In genomic region chr2:235343869-235344268, GRCh38 we compare ENCODE assay signal across 21 cellular contexts.
DNase-seq lines count a peak whose midpoint lies in the region; ATAC-seq and TF ChIP-seq lines count a peak whose summit lies in the region.
"Had no signal": no experiment of that assay in that cellular context is flagged by ENCODE, and none has a peak within 500 bp of the region (broad histone marks: within the 10 kb centered on the region; RNA-seq: fewer than 3 reads in every experiment).

No MANE protein-coding gene starts in this region.

- H3K9me3 ChIP-seq in BLaER1 = 0 out of 2 replicates have a peak, but pooled peaks cover under 1% of the 10 kb centered on the region
- no peaks in the 10 kb centered on the region for H3K9me3 ChIP-seq in adrenal gland (replicated peaks in 1 of 3)
- H3K9me3 ChIP-seq: Caco-2, mucosa of descending colon, uterus had no signal

- H3K36me3 ChIP-seq in BLaER1 (no peaks in the 10 kb centered on the region), adrenal gland (replicated peaks in 1 of 2) (no peaks in the 10 kb centered on the region)
- H3K36me3 ChIP-seq: uterus had no signal

- H3K4me1 ChIP-seq in BLaER1 (peaks cover 17% of the 10 kb centered on the region), adrenal gland (replicated peaks in 1 of 2) (peaks cover 0 to 6% of the 10 kb centered on the region in 2 donors)
- H3K4me1 ChIP-seq: Caco-2, uterus had no signal

- intact Hi-C loops in adrenal gland (cut with DNase I) = no loop called here

- no peaks in the 10 kb centered on the region for H4K20me1 ChIP-seq in BLaER1

- DNase-seq in adrenal gland (peak; percentile 21 to 74 (median 59)), fibroblast of villous mesenchyme (ENCODE audit: low read depth) (peak; percentile 61), renal cortical epithelial cell (ENCODE audit: low read depth) (peak; percentile 83), NCI-H128 (lab: John Stamatoyannopoulos, UW; ENCODE audit: unreplicated experiment) (no peak), NK-92 (lab: John Stamatoyannopoulos, UW; ENCODE audit: unreplicated experiment) (no peak)
- DNase-seq: activated effector memory CD4-positive, alpha-beta T cell treated with Interleukin-2 at 50 U/mL for 16 hours; Caco-2; erythroblast; GDM1; HCEC 1CT; MM.1S; mucosa of descending colon; NCI-H1930; NCI-H510A treated with DMSO at 0.1 percent for 48 hours; SIG-M5; stimulated activated naive B cell treated with anti-CD40 and anti-IgM and Interleukin-4, amounts not matched to agents 10 μg/mL and 1 μg/mL and 100 μg/mL, for 72 hours; uterus had no signal

- no peak overlapping the region for H3K27ac ChIP-seq in BLaER1
- H3K27ac ChIP-seq in adrenal gland = peak overlapping the region in 1 of 5 donors; percentile 75

- TF ChIP-seq CTCF in adrenal gland (IDR thresholded peaks at IDR 0.05) = no peak
- TF ChIP-seq CTCF in fibroblast of villous mesenchyme (IDR thresholded peaks at IDR 0.05; ENCODE audit: insufficient read depth, low read depth, low read length) = no peak

- H3K4me3 ChIP-seq in BLaER1 (no peak overlapping the region), adrenal gland (no peak overlapping the region), fibroblast of villous mesenchyme (ENCODE audit: low read depth, low read length) (no peak overlapping the region)
- H3K4me3 ChIP-seq: mucosa of descending colon, uterus had no signal

- no peak for TF ChIP-seq POLR2A in adrenal gland (IDR thresholded peaks at IDR 0.05)

- H3K27me3 ChIP-seq in BLaER1 = no peaks in the 10 kb centered on the region
- no peaks in the 10 kb centered on the region for H3K27me3 ChIP-seq in adrenal gland
- H3K27me3 ChIP-seq: uterus had no signal

- H3K4me2 ChIP-seq in BLaER1 = peak overlapping the region; percentile 81

- 26 to 42% (median 31%) methylated on average over 9 to 10 of the region's 10 CpGs for WGBS in adrenal gland, 4 donors

- ATAC-seq in GM18858 (IDR thresholded peaks at IDR 0.05; ENCODE audit: unreplicated experiment) = no peak
- ATAC-seq in HG03342 (IDR thresholded peaks at IDR 0.05; ENCODE audit: unreplicated experiment) = no peak
- ATAC-seq: activated CD4-positive, CD25-positive, alpha-beta regulatory T cell treated with anti-CD3 and anti-CD28 coated beads, Interleukin-2, amount 50 U/mL, for 24 hours; mucosa of descending colon; stimulated activated naive B cell treated with anti-CD40 and anti-IgM and Interleukin-4, amounts not matched to agents 10 μg/mL and 1 μg/mL and 100 μg/mL, for 72 hours had no signal

- no peak overlapping the region for H3K9ac ChIP-seq in BLaER1

Comparison
In these comparisons a context has a peak if more than half of its experiments do, and no peak if none do; other contexts are left out.
1. DNase-seq: peak in adrenal gland (7 of 7), fibroblast of villous mesenchyme (single experiment) and renal cortical epithelial cell (single experiment); none in NCI-H128 (single experiment) and NK-92 (single experiment).